In the genomic region with DNA sequence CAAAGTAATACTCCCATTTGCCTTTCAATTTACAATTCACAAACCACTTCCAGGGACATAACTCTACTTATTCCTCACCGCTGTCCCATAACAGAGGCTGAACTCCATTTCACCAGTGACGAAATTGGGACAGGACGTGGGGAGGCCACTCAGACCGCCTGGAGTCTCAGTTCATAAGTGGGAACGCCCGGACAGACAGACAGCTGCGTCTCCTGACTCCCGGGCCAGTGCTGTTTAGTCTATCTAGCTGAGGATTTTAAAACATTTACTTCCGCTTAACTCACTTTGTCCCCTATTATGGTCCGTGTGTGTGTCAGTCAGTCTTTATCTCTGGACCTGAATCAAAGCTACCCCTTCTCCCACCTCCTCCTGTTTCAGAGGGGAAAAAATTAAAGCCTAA, we compare ENCODE assay signal across 19 cellular contexts.
A peak's percentile ranks its signal among the peaks of the same experiment; 100 is the strongest.
DNase-seq lines count a peak whose midpoint lies in the region; ATAC-seq and TF ChIP-seq lines count a peak whose summit lies in the region.
"Had no signal": no experiment of that assay in that cellular context is flagged by ENCODE, and none has a peak within 500 bp of the region (broad histone marks: within the 10 kb centered on the region; RNA-seq: fewer than 3 reads in every experiment).

No MANE protein-coding gene starts in this region.

- H2AFZ ChIP-seq in fibroblast of lung (ENCODE audit: low read length) (no peak overlapping the region), smooth muscle cell (ENCODE audit: low read depth) (no peak overlapping the region)

- whole genome bisulfite sequencing in smooth muscle cell (ENCODE audit: low lambda C conversion rate) = 75% methylated on average over 10 of the region's 10 CpGs

- intact Hi-C loops in uterus (cut with DNase I; ENCODE audit: low total_unique reads) = no loop called here

- DNase-seq in GM03348 (ENCODE audit: low spot score) = peak; percentile 38
- DNase-seq in RPMI7951 (ENCODE audit: low read depth) = peak; percentile 65
- peak in 1 of 2 donors; percentile 42 for DNase-seq in fibroblast of lung (ENCODE audit: low read depth in 2 of 2)
- DNase-seq in smooth muscle cell (lab: John Stamatoyannopoulos, UW; ENCODE audit: unreplicated experiment) = no peak
- no peak for DNase-seq in substantia nigra (lab: John Stamatoyannopoulos, UW)
- DNase-seq in uterus = no peak
- DNase-seq: activated CD8-positive, alpha-beta T cell treated with anti-CD3 and anti-CD28 coated beads, Interleukin-2, amount 10 ng/mL, durations not matched to agents 7 days and 5 days; activated naive CD4-positive, alpha-beta T cell; AML-193; amygdala; foreskin fibroblast; GM23248; immature natural killer cell; NCI-H1417; NCI-H446 treated with DMSO at 0.1 percent for 48 hours; psoas muscle; T-helper 9 cell had no signal

- TF ChIP-seq POLR2A in uterus (IDR thresholded peaks at IDR 0.05) = no peak

- H3K36me3 ChIP-seq in fibroblast of lung (ENCODE audit: control insufficient read depth, insufficient read depth, low read length) (no peaks in the 10 kb centered on the region), smooth muscle cell (ENCODE audit: low read depth) (no peaks in the 10 kb centered on the region), uterus (no peaks in the 10 kb centered on the region)

- no peak overlapping the region for H3K4me3 ChIP-seq in fibroblast of lung (replicated peaks in 1 of 4; ENCODE audit: control extremely low read depth in 1 of 4, insufficient read depth in 1 of 4, low read depth in 3 of 4, low read length in 4 of 4)
- no peak overlapping the region for H3K4me3 ChIP-seq in smooth muscle cell
- H3K4me3 ChIP-seq in uterus = no peak overlapping the region
- H3K4me3 ChIP-seq: GM23248, psoas muscle had no signal

- H3K4me2 ChIP-seq in fibroblast of lung (ENCODE audit: extremely low read depth, insufficient read depth, low read length) (peak overlapping the region; percentile 30), smooth muscle cell (no peak overlapping the region)

- H4K20me1 ChIP-seq in fibroblast of lung (ENCODE audit: control insufficient read depth, extremely low read depth, insufficient read depth, low read length) (no peaks in the 10 kb centered on the region), smooth muscle cell (ENCODE audit: low read depth) (no peaks in the 10 kb centered on the region)

- H3K4me1 ChIP-seq in fibroblast of lung (ENCODE audit: control insufficient read depth, extremely low read depth, insufficient read depth, low read length) = peaks cover 7% of the 10 kb centered on the region
- peaks cover 24% of the 10 kb centered on the region for H3K4me1 ChIP-seq in smooth muscle cell (ENCODE audit: low read depth)
- no peaks in the 10 kb centered on the region for H3K4me1 ChIP-seq in uterus
- H3K4me1 ChIP-seq: psoas muscle had no signal

- H3F3A ChIP-seq in smooth muscle cell (ENCODE audit: low read depth) = no peaks in the 10 kb centered on the region

- H3K9me3 ChIP-seq in fibroblast of lung (ENCODE audit: control insufficient read depth, insufficient read depth, low read depth, low read length) (no peaks in the 10 kb centered on the region), smooth muscle cell (replicated peaks; ENCODE audit: low read depth) (no peaks in the 10 kb centered on the region), uterus (no peaks in the 10 kb centered on the region)
- H3K9me3 ChIP-seq: psoas muscle had no signal

- no peak overlapping the region for H3K27ac ChIP-seq in fibroblast of lung (ENCODE audit: insufficient read depth, low read length)
- peak overlapping the region; percentile 63 for H3K27ac ChIP-seq in smooth muscle cell (ENCODE audit: low read depth)
- no peak overlapping the region for H3K27ac ChIP-seq in substantia nigra (ENCODE audit: low read depth, low read length, poor library complexity, severe bottlenecking)
- H3K27ac ChIP-seq in uterus = no peak overlapping the region
- H3K27ac ChIP-seq: psoas muscle had no signal

- H3K27me3 ChIP-seq in fibroblast of lung (ENCODE audit: control insufficient read depth, insufficient read depth, low read length) (no peaks in the 10 kb centered on the region), smooth muscle cell (ENCODE audit: low read depth) (no peaks in the 10 kb centered on the region), uterus (no peaks in the 10 kb centered on the region)

- no peak for ATAC-seq in HG03457 (IDR thresholded peaks at IDR 0.05; ENCODE audit: unreplicated experiment)
- ATAC-seq: activated CD8-positive, alpha-beta T cell treated with anti-CD3 and anti-CD28 coated beads, Interleukin-2, amount 10 ng/mL, durations not matched to agents 7 days and 5 days; SK-N-SH treated with all-trans-retinoic acid at 6 μM for 48 hours had no signal

- H3K79me2 ChIP-seq in fibroblast of lung (ENCODE audit: control insufficient read depth, insufficient read depth, low read length) = no peaks in the 10 kb centered on the region
- no peaks in the 10 kb centered on the region for H3K79me2 ChIP-seq in smooth muscle cell (ENCODE audit: low read depth)

- TF ChIP-seq CTCF in fibroblast of lung (conservative IDR thresholded peaks at IDR 0.05 in 1 of 2, IDR thresholded peaks at IDR 0.05 in 1 of 2; ENCODE audit: low read depth in 1 of 2, low read length in 2 of 2) (no peak), smooth muscle cell (IDR thresholded peaks at IDR 0.05; ENCODE audit: borderline replicate concordance, insufficient read depth, poor library complexity, severe bottlenecking) (no peak), uterus (IDR thresholded peaks at IDR 0.05) (no peak)

- H3K9ac ChIP-seq in fibroblast of lung (ENCODE audit: insufficient read depth, low read length) = no peak overlapping the region
- H3K9ac ChIP-seq in smooth muscle cell (ENCODE audit: low read depth) = no peak overlapping the region

Comparison
In these comparisons a context has a peak if more than half of its experiments do, and no peak if none do; other contexts are left out.
1. DNase-seq: peak in GM03348 (single experiment) and RPMI7951 (single experiment); none in smooth muscle cell (single experiment), substantia nigra (0 of 49) and uterus (0 of 2).